ENCODE assay signal across 10 cellular contexts in the genomic region with DNA sequence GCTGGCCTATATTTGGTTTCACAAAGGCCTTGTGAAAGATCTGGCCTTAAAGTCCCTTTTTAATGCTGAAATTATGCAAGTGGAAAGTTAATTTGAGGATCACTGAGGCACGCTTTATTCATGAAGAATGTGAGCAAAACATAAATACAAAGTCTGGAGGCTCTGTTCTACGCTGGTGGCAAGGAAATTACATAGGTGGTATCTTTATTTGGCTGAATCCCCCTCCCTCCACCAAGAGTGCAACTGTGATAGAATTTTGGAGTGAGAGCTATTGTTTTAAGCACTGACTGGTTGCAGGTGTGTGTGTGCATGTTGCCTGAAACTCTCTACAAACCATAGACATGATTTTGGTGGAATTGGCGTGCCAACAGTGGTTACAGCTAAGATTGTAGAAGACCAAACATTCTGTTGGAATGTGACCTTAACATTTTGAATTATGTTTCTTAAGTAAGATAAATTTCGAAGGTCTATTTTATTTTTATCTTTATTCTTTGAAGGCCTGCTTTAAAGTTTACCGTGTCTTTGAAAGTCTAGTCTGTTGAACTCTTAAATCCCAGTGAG.
DNase-seq lines count a peak whose midpoint lies in the region; ATAC-seq, FAIRE-seq and TF ChIP-seq lines count a peak whose summit lies in the region.
"Had no signal": no experiment of that assay in that cellular context is flagged by ENCODE, and none has a peak within 500 bp of the region (broad histone marks: within the 10 kb centered on the region; RNA-seq: fewer than 3 reads in every experiment).

No MANE protein-coding gene starts in this region.

- no peak for TF ChIP-seq CTCF in fibroblast of lung (conservative IDR thresholded peaks at IDR 0.05 in 1 of 2, IDR thresholded peaks at IDR 0.05 in 1 of 2; ENCODE audit: low read depth in 1 of 2, low read length in 2 of 2)
- TF ChIP-seq CTCF in gastrocnemius medialis (IDR thresholded peaks at IDR 0.05 in 4 of 5, conservative IDR thresholded peaks at IDR 0.05 in 1 of 5): no peak

- no peak overlapping the region for H2AFZ ChIP-seq in fibroblast of lung (ENCODE audit: low read length)

- H3K27ac ChIP-seq in SK-N-MC: peak overlapping the region; percentile 79
- H3K27ac ChIP-seq in fibroblast of lung (ENCODE audit: insufficient read depth, low read length): peak overlapping the region; percentile 86
- peak overlapping the region; percentile 41 to 64 (median 62) for H3K27ac ChIP-seq in gastrocnemius medialis

- H3K9ac ChIP-seq in SK-N-MC (ENCODE audit: insufficient read length) (peak overlapping the region; percentile 12), fibroblast of lung (ENCODE audit: insufficient read depth, low read length) (no peak overlapping the region)

- H3K4me3 ChIP-seq in SK-N-MC (peak overlapping the region; percentile 65), fibroblast of lung (replicated peaks in 1 of 4; ENCODE audit: control extremely low read depth in 1 of 4, insufficient read depth in 1 of 4, low read depth in 3 of 4, low read length in 4 of 4) (no peak overlapping the region), gastrocnemius medialis (no peak overlapping the region)

- no peak for DNase-seq in GM19239 (ENCODE audit: insufficient read length, low spot score)
- DNase-seq in SK-N-MC (ENCODE audit: low read depth, low spot score): no peak
- peak in 1 of 2 donors; percentile 64 for DNase-seq in fibroblast of lung (ENCODE audit: low read depth in 2 of 2)
- DNase-seq in gastrocnemius medialis: no peak
- DNase-seq in hippocampal formation (lab: John Stamatoyannopoulos, UW): no peak
- no peak for DNase-seq in HCEC 1CT
- DNase-seq in erythroblast (lab: John Stamatoyannopoulos, UW): no peak
- DNase-seq: cerebellar nuclear complex, NCI-H1694 treated with DMSO at 0.1 percent for 48 hours had no signal

- H3K36me3 ChIP-seq in SK-N-MC (ENCODE audit: insufficient read depth, low read length): no peaks in the 10 kb centered on the region
- H3K36me3 ChIP-seq in fibroblast of lung (ENCODE audit: control insufficient read depth, insufficient read depth, low read length): peaks cover 2% of the 10 kb centered on the region
- no peaks in the 10 kb centered on the region for H3K36me3 ChIP-seq in gastrocnemius medialis

- FAIRE-seq in GM19239 (lab: Jason Lieb, UNC): peak; percentile 40

- H3K79me2 ChIP-seq in fibroblast of lung (ENCODE audit: control insufficient read depth, insufficient read depth, low read length): peaks cover 65% of the 10 kb centered on the region

- H3K9me3 ChIP-seq in SK-N-MC (ENCODE audit: low read depth, low read length) (no peaks in the 10 kb centered on the region), fibroblast of lung (ENCODE audit: control insufficient read depth, insufficient read depth, low read depth, low read length) (no peaks in the 10 kb centered on the region), gastrocnemius medialis (no peaks in the 10 kb centered on the region)

- TF ChIP-seq POLR2A in gastrocnemius medialis (IDR thresholded peaks at IDR 0.05): no peak
- no peak for TF ChIP-seq POLR2A in erythroblast (IDR thresholded peaks at IDR 0.05; ENCODE audit: low read length)

- intact Hi-C loops in gastrocnemius medialis (cut with DNase I; ENCODE audit: low total_unique reads): no loop called here

- in situ Hi-C loops in gastrocnemius medialis (cut with MboI; ENCODE audit: low sequenced_read_pairs in 4 of 4): no loop called here

- ATAC-seq in gastrocnemius medialis (no peak), HG03565 (IDR thresholded peaks at IDR 0.05; ENCODE audit: unreplicated experiment) (no peak)

- H3K27me3 ChIP-seq in fibroblast of lung (ENCODE audit: control insufficient read depth, insufficient read depth, low read length) (no peaks in the 10 kb centered on the region), gastrocnemius medialis (no peaks in the 10 kb centered on the region)

- H3K4me1 ChIP-seq in fibroblast of lung (ENCODE audit: control insufficient read depth, extremely low read depth, insufficient read depth, low read length): peaks cover 55% of the 10 kb centered on the region
- H3K4me1 ChIP-seq in gastrocnemius medialis: peaks cover 49 to 75% of the 10 kb centered on the region in 2 donors

- H4K20me1 ChIP-seq in fibroblast of lung (ENCODE audit: control insufficient read depth, extremely low read depth, insufficient read depth, low read length): no peaks in the 10 kb centered on the region

- no peak overlapping the region for H3K4me2 ChIP-seq in fibroblast of lung (ENCODE audit: extremely low read depth, insufficient read depth, low read length)
